Comparison of ENCODE assay signal across 1 cellular context in the genomic region with DNA sequence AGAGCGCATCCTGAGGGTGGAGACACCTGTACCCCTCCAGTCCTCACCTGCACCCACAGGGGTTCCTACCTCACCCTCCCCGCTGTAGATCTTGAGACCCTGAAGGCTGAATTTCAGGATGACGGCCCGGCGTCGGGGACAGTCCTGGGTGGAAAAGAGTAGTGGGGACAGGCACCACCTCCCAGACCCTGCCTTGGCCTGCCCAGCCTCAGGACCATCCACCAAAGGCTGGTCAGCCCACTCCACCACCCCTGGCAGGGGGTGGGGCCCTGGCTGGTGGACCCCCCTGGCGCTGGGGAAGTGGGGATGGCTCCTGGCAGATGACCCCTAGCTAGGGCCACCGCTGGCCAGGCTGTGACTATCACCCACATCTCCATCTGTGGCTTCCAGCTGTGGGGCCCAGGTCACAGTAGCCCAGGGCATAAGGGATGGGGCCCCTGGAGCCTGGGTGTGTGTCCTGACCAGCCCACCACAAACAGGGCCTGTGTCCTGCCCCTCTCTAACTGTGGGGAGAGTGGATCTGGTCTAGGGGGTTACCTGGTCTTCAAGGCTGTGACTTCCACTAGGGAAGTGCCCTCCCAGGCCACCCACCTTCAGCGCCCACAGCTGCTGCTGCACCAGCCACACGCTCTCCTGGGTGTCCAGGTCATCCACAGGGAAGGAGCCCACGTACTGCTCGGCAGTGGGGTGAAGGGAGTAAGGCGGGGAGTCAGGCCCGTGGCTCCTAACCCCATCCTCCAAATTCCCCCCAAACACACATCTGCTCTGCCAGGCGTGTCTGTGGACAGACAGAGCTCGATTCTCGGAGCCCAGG.
TF ChIP-seq lines count a peak whose summit lies in the region.

No MANE protein-coding gene starts in this region.

TF ChIP-seq in HepG2, 621 proteins besides CTCF, POLR2A, EP300 and RAD21:
- TF ChIP-seq KDM3A (CRISPR knock-in tag; IDR thresholded peaks at IDR 0.05; ENCODE audit: low read depth) = no peak
- TF ChIP-seq AGO2 (optimal IDR thresholded peaks at IDR 0.05; ENCODE audit: low read depth, low read length) = no peak
- no peak for TF ChIP-seq ZNF468 (CRISPR knock-in tag; IDR thresholded peaks at IDR 0.05)
- TF ChIP-seq SIX1 (CRISPR knock-in tag; IDR thresholded peaks at IDR 0.05; ENCODE audit: borderline replicate concordance) = no peak
- no peak for TF ChIP-seq RBFOX2 (IDR thresholded peaks at IDR 0.05; ENCODE audit: low read depth, low read length)
- TF ChIP-seq RARA (CRISPR knock-in tag; IDR thresholded peaks at IDR 0.05) = no peak
- TF ChIP-seq ZNF547 (CRISPR knock-in tag; IDR thresholded peaks at IDR 0.05) = no peak
- no peak for TF ChIP-seq KMT2B (CRISPR knock-in tag; IDR thresholded peaks at IDR 0.05)
- no peak for TF ChIP-seq MYNN (CRISPR knock-in tag; IDR thresholded peaks at IDR 0.05; ENCODE audit: low read depth)
- no peak for TF ChIP-seq MEIS2 (CRISPR knock-in tag; IDR thresholded peaks at IDR 0.05)
- no peak for TF ChIP-seq ZNF275 (CRISPR knock-in tag; IDR thresholded peaks at IDR 0.05; ENCODE audit: borderline replicate concordance)
- TF ChIP-seq NR2C2 (CRISPR knock-in tag; IDR thresholded peaks at IDR 0.05; ENCODE audit: borderline replicate concordance) = no peak
- no peak for TF ChIP-seq NFRKB (IDR thresholded peaks at IDR 0.05)
- TF ChIP-seq ZNF761 (CRISPR knock-in tag; conservative IDR thresholded peaks at IDR 0.05) = no peak
- TF ChIP-seq TAF1 (CRISPR knock-in tag; IDR thresholded peaks at IDR 0.05) = no peak
